ENCODE assay signal across 17 cellular contexts in the genomic region with DNA sequence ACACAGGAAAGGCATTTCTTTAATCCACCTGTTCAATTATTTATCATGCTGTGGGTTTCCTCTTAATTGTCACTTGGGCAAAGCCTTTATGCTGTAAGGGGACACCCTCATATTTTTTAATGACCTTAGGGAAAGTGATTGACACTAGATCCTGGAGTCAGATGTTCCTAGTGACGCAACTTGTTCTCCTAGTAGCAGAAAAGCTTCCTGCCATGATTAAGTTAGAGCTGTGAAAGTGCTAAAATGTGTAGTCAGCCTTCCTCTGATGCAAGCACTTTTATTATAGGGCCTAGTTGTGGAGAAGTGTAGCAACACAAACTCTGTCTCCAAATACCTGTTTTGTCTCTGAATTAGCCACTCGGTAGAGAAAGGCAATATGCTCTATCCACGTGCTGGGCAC. TPM values are rescaled to one million over a fixed set of nuclear protein-coding genes. Genes with fewer than 3 reads are reported as not detected.
DNase-seq lines count a peak whose midpoint lies in the region; ATAC-seq and TF ChIP-seq lines count a peak whose summit lies in the region.
"Had no signal": no experiment of that assay in that cellular context is flagged by ENCODE, and none has a peak within 500 bp of the region (broad histone marks: within the 10 kb centered on the region; RNA-seq: fewer than 3 reads in every experiment).

No MANE protein-coding gene starts in this region.

- H3K9me3 Mint-ChIP-seq in activated naive CD4-positive, alpha-beta T cell treated with anti-CD3 and anti-CD28 coated beads for 36 hours: no peaks in the 10 kb centered on the region
- no peaks in the 10 kb centered on the region for H3K9me3 Mint-ChIP-seq in activated CD4-positive, alpha-beta T cell treated with anti-CD3 and anti-CD28 coated beads, Interleukin-2, amount 10 ng/mL, durations not matched to agents 7 days and 5 days

- DNase-seq in HEK293T (ENCODE audit: extremely low spot score): no peak
- DNase-seq in NCI-H510A (lab: John Stamatoyannopoulos, UW): peak; percentile 47
- DNase-seq in epithelial cell of esophagus (ENCODE audit: low read depth): peak; percentile 68
- DNase-seq in gastrocnemius medialis: peak; percentile 51 to 60
- no peak for DNase-seq in activated naive CD4-positive, alpha-beta T cell treated with anti-CD3 and anti-CD28 coated beads for 36 hours
- no peak for DNase-seq in activated CD4-positive, alpha-beta T cell treated with anti-CD3 and anti-CD28 coated beads, Interleukin-2, amount 10 ng/mL, durations not matched to agents 7 days and 5 days
- DNase-seq: activated CD4-positive, alpha-beta T cell treated with anti-CD3 and anti-CD28 coated beads, Interleukin-2, amount 50 U/mL, for 4 hours; activated T-cell treated with anti-CD3 and anti-CD28 coated beads, Interleukin-2, amount 50 U/mL, for 48 hours; C1 segment of cervical spinal cord; dorsolateral prefrontal cortex; foreskin keratinocyte; NCI-H1417 treated with DMSO at 0.1 percent for 48 hours; NCI-H524 treated with DMSO at 0.1 percent for 48 hours; stimulated activated CD4-positive, alpha-beta T cell treated with anti-CD3 and anti-CD28 coated beads, Interleukin-4, amount 100 ng/mL, for 24 hours; T-helper 9 cell had no signal

- no peak overlapping the region for H3K4me3 Mint-ChIP-seq in activated naive CD4-positive, alpha-beta T cell treated with anti-CD3 and anti-CD28 coated beads for 36 hours
- no peak overlapping the region for H3K4me3 Mint-ChIP-seq in activated CD4-positive, alpha-beta T cell treated with anti-CD3 and anti-CD28 coated beads, Interleukin-2, amount 10 ng/mL, durations not matched to agents 7 days and 5 days

- POLR2A ChIA-PET in HEK293T (lab: Yijun Ruan, JAX): no interaction called here
- POLR2A ChIA-PET in activated CD4-positive, alpha-beta T cell treated with anti-CD3 and anti-CD28 coated beads, Interleukin-2, amount 10 ng/mL, durations not matched to agents 7 days and 5 days (lab: Charles Lee): no interaction called here

- no peaks in the 10 kb centered on the region for H3K4me1 Mint-ChIP-seq in activated naive CD4-positive, alpha-beta T cell treated with anti-CD3 and anti-CD28 coated beads for 36 hours (ENCODE audit: low read depth)
- H3K4me1 Mint-ChIP-seq in activated CD4-positive, alpha-beta T cell treated with anti-CD3 and anti-CD28 coated beads, Interleukin-2, amount 10 ng/mL, durations not matched to agents 7 days and 5 days: no peaks in the 10 kb centered on the region

- H3K27me3 ChIP-seq in gastrocnemius medialis: no peaks in the 10 kb centered on the region
- H3K27me3 ChIP-seq: foreskin keratinocyte had no signal

- intact Hi-C loops in gastrocnemius medialis (cut with DNase I; ENCODE audit: low total_unique reads): loop anchor here (2.0 kb wide), 4 partner anchors 22 to 72 kb away; no protein-coding TSS in a partner anchor
- intact Hi-C loops in activated naive CD4-positive, alpha-beta T cell treated with anti-CD3 and anti-CD28 coated beads for 36 hours (cut with micrococcal nuclease): no loop called here

- peaks cover 20% of the 10 kb centered on the region for H3K27me3 Mint-ChIP-seq in activated naive CD4-positive, alpha-beta T cell treated with anti-CD3 and anti-CD28 coated beads for 36 hours (ENCODE audit: low read depth)
- H3K27me3 Mint-ChIP-seq in activated CD4-positive, alpha-beta T cell treated with anti-CD3 and anti-CD28 coated beads, Interleukin-2, amount 10 ng/mL, durations not matched to agents 7 days and 5 days: peaks cover 19% of the 10 kb centered on the region

- in situ Hi-C loops in gastrocnemius medialis (cut with MboI; ENCODE audit: low sequenced_read_pairs in 4 of 4): loop anchor here in 1 of 4 donors (10.0 kb wide), 1 partner anchor 64 kb away; no protein-coding TSS in a partner anchor

- peak; percentile 88 to 91 for ATAC-seq in gastrocnemius medialis
- no peak for ATAC-seq in HG03175 (IDR thresholded peaks at IDR 0.05; ENCODE audit: unreplicated experiment)
- no peak for ATAC-seq in HG03442 (IDR thresholded peaks at IDR 0.05; ENCODE audit: unreplicated experiment)
- ATAC-seq: foreskin keratinocyte had no signal

- TF ChIP-seq POLR2A in gastrocnemius medialis (IDR thresholded peaks at IDR 0.05): no peak

- no peak overlapping the region for H3K27ac Mint-ChIP-seq in activated naive CD4-positive, alpha-beta T cell treated with anti-CD3 and anti-CD28 coated beads for 36 hours
- H3K27ac Mint-ChIP-seq in activated CD4-positive, alpha-beta T cell treated with anti-CD3 and anti-CD28 coated beads, Interleukin-2, amount 10 ng/mL, durations not matched to agents 7 days and 5 days: no peak overlapping the region

- TF ChIP-seq CTCF in epithelial cell of esophagus (IDR thresholded peaks at IDR 0.05; ENCODE audit: insufficient read depth, low read depth, low read length, missing control alignments): no peak
- no peak for TF ChIP-seq CTCF in gastrocnemius medialis (IDR thresholded peaks at IDR 0.05 in 4 of 5, conservative IDR thresholded peaks at IDR 0.05 in 1 of 5)

- H3K4me1 ChIP-seq in gastrocnemius medialis: peaks cover 48 to 55% of the 10 kb centered on the region in 2 donors

- H3K36me3 Mint-ChIP-seq in activated naive CD4-positive, alpha-beta T cell treated with anti-CD3 and anti-CD28 coated beads for 36 hours (ENCODE audit: low read depth): no peaks in the 10 kb centered on the region
- H3K36me3 Mint-ChIP-seq in activated CD4-positive, alpha-beta T cell treated with anti-CD3 and anti-CD28 coated beads, Interleukin-2, amount 10 ng/mL, durations not matched to agents 7 days and 5 days (ENCODE audit: low read depth): no peaks in the 10 kb centered on the region

- H3K4me3 ChIP-seq in epithelial cell of esophagus (ENCODE audit: low read length) (no peak overlapping the region), gastrocnemius medialis (peak overlapping the region in 1 of 4 donors; percentile 44)

- no peaks in the 10 kb centered on the region for H3K36me3 ChIP-seq in gastrocnemius medialis

- CTCF ChIA-PET in HEK293T (lab: Yijun Ruan, JAX): no interaction called here
- CTCF ChIA-PET in activated naive CD4-positive, alpha-beta T cell treated with anti-CD3 and anti-CD28 coated beads for 36 hours (lab: Charles Lee): interaction anchor here (1.1 kb wide), 2 partner anchors 10 to 185 kb away, joined by 3 read pairs; no protein-coding TSS in a partner anchor
- CTCF ChIA-PET in activated CD4-positive, alpha-beta T cell treated with anti-CD3 and anti-CD28 coated beads, Interleukin-2, amount 10 ng/mL, durations not matched to agents 7 days and 5 days (lab: Charles Lee): no interaction called here

- H3K9me3 ChIP-seq in gastrocnemius medialis: no peaks in the 10 kb centered on the region

- peak overlapping the region; percentile 88 to 96 (median 94) for H3K27ac ChIP-seq in gastrocnemius medialis
- H3K27ac ChIP-seq: foreskin keratinocyte had no signal

TF ChIP-seq in HEK293T, 16 proteins besides CTCF, POLR2A, EP300 and RAD21:
- TF ChIP-seq, protein P1, sequence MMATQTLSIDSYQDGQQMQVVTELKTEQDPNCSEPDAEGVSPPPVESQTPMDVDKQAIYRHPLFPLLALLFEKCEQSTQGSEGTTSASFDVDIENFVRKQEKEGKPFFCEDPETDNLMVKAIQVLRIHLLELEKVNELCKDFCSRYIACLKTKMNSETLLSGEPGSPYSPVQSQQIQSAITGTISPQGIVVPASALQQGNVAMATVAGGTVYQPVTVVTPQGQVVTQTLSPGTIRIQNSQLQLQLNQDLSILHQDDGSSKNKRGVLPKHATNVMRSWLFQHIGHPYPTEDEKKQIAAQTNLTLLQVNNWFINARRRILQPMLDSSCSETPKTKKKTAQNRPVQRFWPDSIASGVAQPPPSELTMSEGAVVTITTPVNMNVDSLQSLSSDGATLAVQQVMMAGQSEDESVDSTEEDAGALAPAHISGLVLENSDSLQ (IDR thresholded peaks at IDR 0.05): peak; percentile 68
- TF ChIP-seq ELF4 (IDR thresholded peaks at IDR 0.05): no peak

RNA-seq across cellular contexts. Expression of a gene that starts 12.3 kb away (rescaled TPM):
- total RNA-seq in gastrocnemius medialis: 10 to 100 TPM in 2 of 4 donors, 1 to 10 TPM in 1, under 1 TPM in 1; 0.39 to 87.9 (median 6.1) TPM
- total RNA-seq in activated naive CD4-positive, alpha-beta T cell treated with anti-CD3 and anti-CD28 coated beads for 36 hours: not detected
- not detected for total RNA-seq in activated CD4-positive, alpha-beta T cell treated with anti-CD3 and anti-CD28 coated beads, Interleukin-2, amount 10 ng/mL, durations not matched to agents 7 days and 5 days

RNA-seq across cellular contexts. Expression of a gene that starts 40.4 kb away (rescaled TPM):
- total RNA-seq in gastrocnemius medialis: 10 to 100 TPM; 10.1 to 41.7 (median 13.3) TPM
- 10 to 100 TPM in 1 of 2 experiments, 1 to 10 TPM in 1; 8.8 to 10.3 TPM for total RNA-seq in activated naive CD4-positive, alpha-beta T cell treated with anti-CD3 and anti-CD28 coated beads for 36 hours
- total RNA-seq in activated CD4-positive, alpha-beta T cell treated with anti-CD3 and anti-CD28 coated beads, Interleukin-2, amount 10 ng/mL, durations not matched to agents 7 days and 5 days: 1 to 10 TPM; 6.5 TPM

Comparison
In these comparisons a context has a peak if more than half of its experiments do, and no peak if none do; other contexts are left out.
1. DNase-seq: peak in NCI-H510A (single experiment), epithelial cell of esophagus (single experiment) and gastrocnemius medialis (2 of 2); none in HEK293T (single experiment), activated naive CD4-positive, alpha-beta T cell treated with anti-CD3 and anti-CD28 coated beads for 36 hours (single experiment) and activated CD4-positive, alpha-beta T cell treated with anti-CD3 and anti-CD28 coated beads, Interleukin-2, amount 10 ng/mL, durations not matched to agents 7 days and 5 days (single experiment).
2. ATAC-seq: peak in gastrocnemius medialis (2 of 2); none in HG03175 (single experiment) and HG03442 (single experiment).